ENCODE assay signal across 28 cellular contexts in genomic region chr9:102650896-102651295, GRCh38.
DNase-seq lines count a peak whose midpoint lies in the region; FAIRE-seq and TF ChIP-seq lines count a peak whose summit lies in the region.
"Had no signal": no experiment of that assay in that cellular context is flagged by ENCODE, and none has a peak within 500 bp of the region (broad histone marks: within the 10 kb centered on the region; RNA-seq: fewer than 3 reads in every experiment).

No MANE protein-coding gene starts in this region.

- TF ChIP-seq POLR2A in H54 (IDR thresholded peaks at IDR 0.05; ENCODE audit: low read depth, low read length): no peak

- DNase-seq in ELR (ENCODE audit: low read depth): peak; percentile 60
- no peak for DNase-seq in H54 (ENCODE audit: insufficient read length, low spot score)
- peak; percentile 52 for DNase-seq in SK-MEL-5 (ENCODE audit: low read depth, low spot score)
- DNase-seq in NCI-H526 (lab: John Stamatoyannopoulos, UW): no peak
- DNase-seq in NCI-H2227 (lab: John Stamatoyannopoulos, UW; ENCODE audit: unreplicated experiment): no peak
- no peak for DNase-seq in DMS79 (lab: John Stamatoyannopoulos, UW)
- DNase-seq: 8988T; ACHN; AML-193; BE2C; C1 segment of cervical spinal cord; Caco-2; Calu3; CD4-positive, alpha-beta memory T cell; CD4-positive, alpha-beta T cell; CD4-positive, CD25-positive, alpha-beta regulatory T cell; CD8-positive, alpha-beta memory T cell; CD8-positive, alpha-beta T cell; COR-L47; DMS 273 treated with DMSO at 0.1 percent for 48 hours; DMS153; DMS53; DMS79 treated with DMSO at 0.1 percent for 48 hours; DND-41; EL had no signal

- in situ Hi-C loops in SK-MEL-5 (cut with HindIII; ENCODE audit: low pct_unique_long_range_greater_than_20kb, low sequenced_read_pairs): no loop called here

- peak; percentile 23 for FAIRE-seq in H54 (lab: Jason Lieb, UNC)
- FAIRE-seq: A204.1, A549, D721Med had no signal

Comparison
In these comparisons a context has a peak if more than half of its experiments do, and no peak if none do; other contexts are left out.
1. DNase-seq: peak in ELR (single experiment) and SK-MEL-5 (single experiment); none in H54 (single experiment), NCI-H526 (0 of 2), NCI-H2227 (single experiment) and DMS79 (single experiment).